ENCODE assay signal across 8 cellular contexts in the genomic region with DNA sequence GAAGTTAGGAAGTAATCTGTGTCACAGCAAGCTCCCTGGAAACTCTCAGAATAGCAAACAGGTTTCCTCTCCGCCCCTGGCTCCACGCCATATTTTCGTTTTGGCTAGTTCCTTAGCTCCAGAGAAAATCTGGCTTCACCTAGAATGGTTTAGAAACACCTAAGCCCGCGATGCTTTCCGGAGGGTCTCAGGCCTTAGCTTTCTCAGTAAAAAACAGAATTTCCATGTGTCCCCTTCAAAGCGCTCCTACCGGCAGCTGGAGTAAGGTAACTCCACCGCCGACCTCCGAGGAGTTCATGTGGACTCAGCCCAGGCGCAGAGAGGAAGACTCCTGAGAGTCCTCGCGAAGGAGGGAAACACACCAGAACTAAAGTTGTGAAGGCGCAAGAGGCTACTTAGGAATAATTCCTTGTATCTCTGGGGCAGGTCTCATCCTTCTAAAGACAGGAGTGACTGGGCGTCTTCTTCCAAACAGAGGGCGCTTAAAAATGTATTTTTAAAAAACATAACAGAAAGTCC. TPM values are rescaled to one million over a fixed set of nuclear protein-coding genes. Genes with fewer than 3 reads are reported as not detected.
DNase-seq lines count a peak whose midpoint lies in the region; ATAC-seq lines count a peak whose summit lies in the region.

No MANE protein-coding gene starts in this region.

- no peak overlapping the region for H2BK5ac ChIP-seq in mesendoderm (ENCODE audit: low read length)

- in situ Hi-C loops in KBM-7 (cut with MboI; ENCODE audit: low pct_unique_long_range_greater_than_20kb, low sequenced_read_pairs): no loop called here

- peak overlapping the region; percentile 95 to 97 for H3K4me3 Mint-ChIP-seq in effector memory CD8-positive, alpha-beta T cell

- no peaks in the 10 kb centered on the region for H3K36me3 ChIP-seq in mesendoderm (ENCODE audit: control insufficient read depth, insufficient read depth, low read length)
- no peaks in the 10 kb centered on the region for H3K36me3 ChIP-seq in stomach smooth muscle (ENCODE audit: control insufficient read depth in 2 of 2, insufficient read depth in 2 of 2, low read length in 2 of 2)

- no peak overlapping the region for H4K5ac ChIP-seq in mesendoderm (ENCODE audit: low read length)

- no peak overlapping the region for H2BK15ac ChIP-seq in mesendoderm (replicated peaks; ENCODE audit: low read depth)

- H3K79me2 ChIP-seq in mesendoderm (ENCODE audit: control insufficient read depth, insufficient read depth, low read length): no peaks in the 10 kb centered on the region

- H3K9ac ChIP-seq in mesendoderm (ENCODE audit: low read length) (peak overlapping the region; percentile 75), stomach smooth muscle (ENCODE audit: low read length in 2 of 2) (peak overlapping the region; percentile 91)

- H3K4me3 ChIP-seq in mesendoderm (ENCODE audit: low read length) (peak overlapping the region; percentile 69), stomach smooth muscle (ENCODE audit: low read length in 2 of 2) (peak overlapping the region; percentile 88 to 90)

- no peak overlapping the region for H4K8ac ChIP-seq in mesendoderm (ENCODE audit: low read depth, low read length)

- no peaks in the 10 kb centered on the region for H3K9me3 ChIP-seq in stomach smooth muscle (ENCODE audit: control insufficient read depth in 2 of 2, low read length in 2 of 2)

- H3K27me3 ChIP-seq in mesendoderm (ENCODE audit: insufficient read depth, low read length, poor library complexity) (no peaks in the 10 kb centered on the region), stomach smooth muscle (ENCODE audit: control insufficient read depth in 1 of 2, insufficient read depth in 2 of 2, low read length in 2 of 2) (no peaks in the 10 kb centered on the region)

- peak overlapping the region; percentile 70 for H3K4me2 ChIP-seq in mesendoderm (ENCODE audit: low read length)

- peaks cover 3% of the 10 kb centered on the region for H3K79me1 ChIP-seq in mesendoderm (ENCODE audit: low read length)

- H3K27ac ChIP-seq in mesendoderm (ENCODE audit: low read depth, low read length) (no peak overlapping the region), stomach smooth muscle (ENCODE audit: low read length) (peak overlapping the region; percentile 58)

- ATAC-seq in activated CD4-positive, CD25-positive, alpha-beta regulatory T cell treated with anti-CD3 and anti-CD28 coated beads, Interleukin-2, amount 50 U/mL, for 24 hours: peak; percentile 21 to 32
- peak; percentile 49 for ATAC-seq in effector memory CD8-positive, alpha-beta T cell (replicated peaks)
- ATAC-seq in HG03025 (IDR thresholded peaks at IDR 0.05; ENCODE audit: low FRiP score, unreplicated experiment) (no peak), HG02798 (IDR thresholded peaks at IDR 0.05; ENCODE audit: poor library complexity, unreplicated experiment) (no peak)

- no peak overlapping the region for H2AK5ac ChIP-seq in mesendoderm (ENCODE audit: low read length)

- H3K18ac ChIP-seq in mesendoderm (ENCODE audit: low read length): peak overlapping the region; percentile 72

- H3K4ac ChIP-seq in mesendoderm (ENCODE audit: low read depth, low read length): peak overlapping the region; percentile 40

- no peak overlapping the region for H2BK120ac ChIP-seq in mesendoderm (ENCODE audit: low read depth, low read length)

- H3K27me3 Mint-ChIP-seq in effector memory CD8-positive, alpha-beta T cell: no peaks in the 10 kb centered on the region

- no peaks in the 10 kb centered on the region for H3K9me3 Mint-ChIP-seq in effector memory CD8-positive, alpha-beta T cell

- no peak overlapping the region for H3K23ac ChIP-seq in mesendoderm (ENCODE audit: low read length)

- peak overlapping the region; percentile 24 to 93 for H3K27ac Mint-ChIP-seq in effector memory CD8-positive, alpha-beta T cell

- peak; percentile 8 for DNase-seq in ELR (ENCODE audit: low read depth)
- DNase-seq in KBM-7: peak; percentile 63
- peak; percentile 10 to 34 (median 10) for DNase-seq in effector memory CD8-positive, alpha-beta T cell
- DNase-seq in mesendoderm: peak; percentile 69

- H3K4me1 Mint-ChIP-seq in effector memory CD8-positive, alpha-beta T cell (ENCODE audit: low read depth in 2 of 2): peaks cover 45 to 47% of the 10 kb centered on the region in 2 donors

- peaks cover 3% of the 10 kb centered on the region for H3K36me3 Mint-ChIP-seq in effector memory CD8-positive, alpha-beta T cell (ENCODE audit: insufficient read depth)

- H3K4me1 ChIP-seq in mesendoderm (ENCODE audit: control insufficient read depth, low read depth, low read length) (peaks cover 4% of the 10 kb centered on the region), stomach smooth muscle (ENCODE audit: control insufficient read depth, insufficient read depth, low read length) (peaks cover 20% of the 10 kb centered on the region)

- no CpG with 5 or more reads among the region's 17 CpGs for WGBS in mesendoderm (ENCODE audit: extremely low coverage, insufficient coverage, low lambda C conversion rate)

- peak overlapping the region; percentile 85 for H3K56ac ChIP-seq in mesendoderm (ENCODE audit: low read length)

RNA-seq across cellular contexts. Expression of a gene that starts 0.4 kb away (rescaled TPM):
- polyA plus RNA-seq in mesendoderm (2013, experiment 1 of 2): 7.9 TPM
- polyA plus RNA-seq in mesendoderm (2013, experiment 2 of 2): 7.8 TPM

Comparison
In these comparisons a context has a peak if more than half of its experiments do, and no peak if none do; other contexts are left out.
1. DNase-seq: peak in every context shown above with its lines; median percentile 69 in mesendoderm; 63 in KBM-7; 10 in effector memory CD8-positive, alpha-beta T cell; 8 in ELR.
2. ATAC-seq: peak in activated CD4-positive, CD25-positive, alpha-beta regulatory T cell treated with anti-CD3 and anti-CD28 coated beads, Interleukin-2, amount 50 U/mL, for 24 hours (2 of 2) and effector memory CD8-positive, alpha-beta T cell (single experiment); none in HG03025 (single experiment) and HG02798 (single experiment).